Comparison of ENCODE assay signal across 9 cellular contexts in genomic region chr1:207336559-207337467, GRCh38. TPM values are rescaled to one million over a fixed set of nuclear protein-coding genes. Genes with fewer than 3 reads are reported as not detected.
DNase-seq lines count a peak whose midpoint lies in the region; ATAC-seq and TF ChIP-seq lines count a peak whose summit lies in the region.
"Had no signal": no experiment of that assay in that cellular context is flagged by ENCODE, and none has a peak within 500 bp of the region (broad histone marks: within the 10 kb centered on the region; RNA-seq: fewer than 3 reads in every experiment).

No MANE protein-coding gene starts in this region.

- H3K27me3 ChIP-seq in adrenal gland: no peaks in the 10 kb centered on the region
- H3K27me3 ChIP-seq in right atrium auricular region: no peaks in the 10 kb centered on the region

- TF ChIP-seq CTCF in adrenal gland (IDR thresholded peaks at IDR 0.05) (no peak), right atrium auricular region (IDR thresholded peaks at IDR 0.05) (no peak)

- no peak for TF ChIP-seq POLR2A in GM18505 (IDR thresholded peaks at IDR 0.05; ENCODE audit: borderline replicate concordance, extremely low read depth, insufficient read depth, insufficient read length)
- no peak for TF ChIP-seq POLR2A in adrenal gland (IDR thresholded peaks at IDR 0.05)

- no peak overlapping the region for H3K4me3 ChIP-seq in adrenal gland
- H3K4me3 ChIP-seq in skeletal muscle cell (ENCODE audit: low read depth, low read length): no peak overlapping the region
- no peak overlapping the region for H3K4me3 ChIP-seq in right atrium auricular region
- H3K4me3 ChIP-seq: SK-N-MC had no signal

- H3K9me3 ChIP-seq in adrenal gland (replicated peaks in 1 of 3): peaks cover 0 to 4% (median 0%) of the 10 kb centered on the region in 3 donors
- peaks cover 0 to 12% of the 10 kb centered on the region in 2 donors for H3K9me3 ChIP-seq in right atrium auricular region

- WGBS in adrenal gland, 4 donors: 54 to 67% (median 59%) methylated on average over 3 of the region's 3 CpGs

- H3K27ac ChIP-seq in adrenal gland (peak overlapping the region in 3 of 5 donors; percentile 7 to 70 (median 13)), right atrium auricular region (no peak overlapping the region)
- H3K27ac ChIP-seq: SK-N-MC had no signal

- H3K36me3 ChIP-seq in adrenal gland (replicated peaks in 1 of 2) (peaks cover 0 to 37% of the 10 kb centered on the region in 2 donors), right atrium auricular region (peaks cover 50% of the 10 kb centered on the region)

- DNase-seq in M059J (ENCODE audit: low read depth) (peak; percentile 77), adrenal gland (no peak), skeletal muscle cell (ENCODE audit: low read depth) (peak; percentile 75), NCI-H1436 (lab: John Stamatoyannopoulos, UW) (no peak), right atrium auricular region (ENCODE audit: low spot score) (no peak), NCI-H526 (lab: John Stamatoyannopoulos, UW) (no peak)

- intact Hi-C loops in adrenal gland (cut with DNase I): no loop called here

- ATAC-seq in GM18505 (IDR thresholded peaks at IDR 0.05; ENCODE audit: unreplicated experiment) (peak; percentile 74), GM21723 (IDR thresholded peaks at IDR 0.05; ENCODE audit: unreplicated experiment) (peak; percentile 66)

- peaks cover 0 to 13% of the 10 kb centered on the region in 2 donors for H3K4me1 ChIP-seq in adrenal gland (replicated peaks in 1 of 2)
- no peaks in the 10 kb centered on the region for H3K4me1 ChIP-seq in right atrium auricular region

RNA-seq across cellular contexts. Expression of gene CD55, which starts 15.3 kb away (rescaled TPM):
- total RNA-seq in M059J (2014; rRNA removed; shearing (Covaris generic)): 54.5 and 61.1 TPM in 2 replicates
- total RNA-seq in adrenal gland (100 to 1,000 TPM; 161 to 600 (median 271) TPM), right atrium auricular region (100 to 1,000 TPM; 109 to 117 TPM)
- 100 to 1,000 TPM in 1 of 3 donors, 10 to 100 TPM in 2; 79.4 to 248 (median 96.8) TPM for polyA plus RNA-seq in adrenal gland

Comparison
In these comparisons a context has a peak if more than half of its experiments do, and no peak if none do; other contexts are left out.
1. DNase-seq: peak in M059J (single experiment) and skeletal muscle cell (single experiment); none in adrenal gland (0 of 7), NCI-H1436 (single experiment), right atrium auricular region (single experiment) and NCI-H526 (0 of 2).
2. H3K27ac ChIP-seq: peak in adrenal gland (3 of 5); none in right atrium auricular region (0 of 2).